Comparison of ENCODE assay signal across 24 cellular contexts in the genomic region with DNA sequence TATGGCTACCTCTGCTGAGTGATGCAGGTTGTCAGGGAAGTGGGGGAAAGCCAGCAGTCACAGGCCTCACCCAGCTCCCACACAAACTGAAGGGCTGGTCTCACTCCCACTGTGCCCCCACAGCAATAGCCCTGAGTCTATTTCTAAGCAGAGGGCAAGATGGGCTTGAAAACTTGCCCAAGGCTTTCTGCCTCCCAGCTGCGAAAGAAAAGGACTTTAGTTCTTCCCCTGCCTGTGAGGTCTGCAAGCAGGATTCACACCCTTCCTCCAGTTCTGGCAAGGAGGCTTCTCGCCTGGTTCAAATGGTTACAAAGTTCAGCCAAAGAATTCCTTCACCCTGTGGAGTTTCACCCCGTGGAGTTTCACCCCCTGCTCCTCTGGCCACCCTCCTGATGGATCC.
DNase-seq lines count a peak whose midpoint lies in the region; ATAC-seq and TF ChIP-seq lines count a peak whose summit lies in the region.
"Had no signal": no experiment of that assay in that cellular context is flagged by ENCODE, and none has a peak within 500 bp of the region (broad histone marks: within the 10 kb centered on the region; RNA-seq: fewer than 3 reads in every experiment).

No MANE protein-coding gene starts in this region.

- peaks cover 90% of the 10 kb centered on the region for H3K4me1 Mint-ChIP-seq in CD4-positive, alpha-beta T cell (ENCODE audit: low read depth)
- peaks cover 32 to 70% (median 34%) of the 10 kb centered on the region in 3 donors for H3K4me1 Mint-ChIP-seq in CD8-positive, alpha-beta memory T cell
- H3K4me1 Mint-ChIP-seq in activated T-helper 17 cell treated with anti-CD3 and anti-CD28 coated beads, Interleukin-2, amount 50 U/mL, for 72 hours = peaks cover 51% of the 10 kb centered on the region
- H3K4me1 Mint-ChIP-seq in naive thymus-derived CD8-positive, alpha-beta T cell = peaks cover 45 to 83% (median 72%) of the 10 kb centered on the region in 4 donors
- H3K4me1 Mint-ChIP-seq: GM23338 had no signal

- TF ChIP-seq CTCF in CD4-positive, alpha-beta T cell (IDR thresholded peaks at IDR 0.05) = no peak

- no peaks in the 10 kb centered on the region for H3K27me3 Mint-ChIP-seq in CD4-positive, alpha-beta T cell
- peaks cover 17 to 48% of the 10 kb centered on the region in 2 donors for H3K27me3 Mint-ChIP-seq in CD8-positive, alpha-beta memory T cell
- no peaks in the 10 kb centered on the region for H3K27me3 Mint-ChIP-seq in activated T-helper 17 cell treated with anti-CD3 and anti-CD28 coated beads, Interleukin-2, amount 50 U/mL, for 72 hours
- peaks cover 0 to 10% (median 0%) of the 10 kb centered on the region in 5 donors for H3K27me3 Mint-ChIP-seq in naive thymus-derived CD8-positive, alpha-beta T cell

- ATAC-seq in CD4-positive, alpha-beta T cell (ENCODE audit: poor library complexity) = no peak
- ATAC-seq in activated T-helper 17 cell treated with anti-CD3 and anti-CD28 coated beads, Interleukin-2, amount 50 U/mL, for 72 hours (replicated peaks) = no peak
- ATAC-seq in naive thymus-derived CD8-positive, alpha-beta T cell = no peak
- ATAC-seq: A549, GM23338 had no signal

- H3K9me3 ChIP-seq in CD4-positive, alpha-beta T cell (ENCODE audit: control insufficient read depth, low read length) = no peaks in the 10 kb centered on the region
- no peaks in the 10 kb centered on the region for H3K9me3 ChIP-seq in CD8-positive, alpha-beta memory T cell (ENCODE audit: low read length)
- H3K9me3 ChIP-seq: A549, HAP-1, SK-N-SH had no signal

- POLR2A ChIA-PET in CD4-positive, alpha-beta T cell (lab: Charles Lee) = interaction anchor here (1.1 to 2.3 kb wide), 3 partner anchors 28 to 73 kb away, joined by 3 to 14 read pairs (median 5); no protein-coding TSS in a partner anchor
- POLR2A ChIA-PET in CD8-positive, alpha-beta memory T cell (lab: Charles Lee) = no interaction called here
- POLR2A ChIA-PET in naive thymus-derived CD8-positive, alpha-beta T cell (lab: Charles Lee) = interaction anchor here (0.6 to 1.1 kb wide), 3 partner anchors 10 to 67 kb away, joined by 3 to 5 read pairs (median 3); no protein-coding TSS in a partner anchor

- H3K36me3 ChIP-seq in CD8-positive, alpha-beta memory T cell (ENCODE audit: insufficient read depth, low read length) = no peaks in the 10 kb centered on the region
- H3K36me3 ChIP-seq: HAP-1, Peyer's patch had no signal

- peaks cover 19% of the 10 kb centered on the region for H3K9me3 Mint-ChIP-seq in CD4-positive, alpha-beta T cell
- H3K9me3 Mint-ChIP-seq in CD8-positive, alpha-beta memory T cell = peaks cover 17 to 31% (median 28%) of the 10 kb centered on the region in 5 donors
- no peaks in the 10 kb centered on the region for H3K9me3 Mint-ChIP-seq in activated T-helper 17 cell treated with anti-CD3 and anti-CD28 coated beads, Interleukin-2, amount 50 U/mL, for 72 hours
- H3K9me3 Mint-ChIP-seq in naive thymus-derived CD8-positive, alpha-beta T cell = peaks cover 10 to 47% (median 35%) of the 10 kb centered on the region in 9 donors

- peak overlapping the region; percentile 31 for H3K27ac ChIP-seq in CD4-positive, alpha-beta T cell (ENCODE audit: low read depth, low read length)
- H3K27ac ChIP-seq in CD8-positive, alpha-beta memory T cell (ENCODE audit: low read depth, low read length) = no peak overlapping the region
- H3K27ac ChIP-seq: A549, KMS-11, Peyer's patch had no signal

- H3K4me1 ChIP-seq in CD8-positive, alpha-beta memory T cell (ENCODE audit: insufficient read depth, low read length) = peaks cover 48% of the 10 kb centered on the region
- H3K4me1 ChIP-seq: A549, HAP-1, Peyer's patch had no signal

- peaks cover 41% of the 10 kb centered on the region for H3K36me3 Mint-ChIP-seq in CD4-positive, alpha-beta T cell (ENCODE audit: low read depth)
- H3K36me3 Mint-ChIP-seq in CD8-positive, alpha-beta memory T cell = peaks cover 0 to 27% (median 3%) of the 10 kb centered on the region in 3 donors
- H3K36me3 Mint-ChIP-seq in activated T-helper 17 cell treated with anti-CD3 and anti-CD28 coated beads, Interleukin-2, amount 50 U/mL, for 72 hours (ENCODE audit: low read depth) = no peaks in the 10 kb centered on the region
- H3K36me3 Mint-ChIP-seq in naive thymus-derived CD8-positive, alpha-beta T cell = peaks cover 0 to 27% (median 26%) of the 10 kb centered on the region in 3 donors

- DNase-seq in CD4-positive, alpha-beta T cell = no peak
- no peak for DNase-seq in CD8-positive, alpha-beta memory T cell
- no peak for DNase-seq in naive thymus-derived CD8-positive, alpha-beta T cell
- no peak for DNase-seq in stimulated activated CD4-positive, alpha-beta T cell treated with anti-CD3 and anti-CD28 coated beads, Interleukin-2, amount 100 ng/mL, for 48 hours
- DNase-seq in NCI-H446 treated with DMSO at 0.1 percent for 48 hours (lab: John Stamatoyannopoulos, UW) (no peak), AG20443 (ENCODE audit: low spot score) (no peak)
- DNase-seq: C1 segment of cervical spinal cord, IMR-90, NCI-H1048, NCI-H1417, NCI-H1694, NCI-H2029 treated with DMSO at 0.1 percent for 48 hours, NCI-H2227 treated with DMSO at 0.1 percent for 48 hours, NCI-H510A, NCI-H69, OCI-M1, Peyer's patch, SK-N-SH, SW 1271 had no signal

- H3K27ac Mint-ChIP-seq in CD4-positive, alpha-beta T cell = peak overlapping the region; percentile 77
- peak overlapping the region in 3 of 8 donors; percentile 43 to 65 (median 57) for H3K27ac Mint-ChIP-seq in CD8-positive, alpha-beta memory T cell
- no peak overlapping the region for H3K27ac Mint-ChIP-seq in activated T-helper 17 cell treated with anti-CD3 and anti-CD28 coated beads, Interleukin-2, amount 50 U/mL, for 72 hours
- peak overlapping the region in 9 of 10 donors; percentile 63 to 93 (median 84) for H3K27ac Mint-ChIP-seq in naive thymus-derived CD8-positive, alpha-beta T cell
- H3K27ac Mint-ChIP-seq: GM23338 had no signal

- CTCF ChIA-PET in CD4-positive, alpha-beta T cell (lab: Charles Lee) = interaction anchor here (0.9 to 1.1 kb wide), 2 partner anchors 62 to 90 kb away, joined by 3 read pairs; no protein-coding TSS in a partner anchor
- CTCF ChIA-PET in CD8-positive, alpha-beta memory T cell (lab: Charles Lee) = no interaction called here

- intact Hi-C loops in CD4-positive, alpha-beta T cell (cut with DNase I, micrococcal nuclease) = loop anchor here in 1 of 2 experiments (2.0 kb wide), 2 partner anchors 38 to 40 kb away; no protein-coding TSS in a partner anchor

- H3K4me3 Mint-ChIP-seq in CD4-positive, alpha-beta T cell = peak overlapping the region; percentile 34
- H3K4me3 Mint-ChIP-seq in CD8-positive, alpha-beta memory T cell = peak overlapping the region in 5 of 7 donors; percentile 5 to 69 (median 18)
- peak overlapping the region; percentile 45 for H3K4me3 Mint-ChIP-seq in activated T-helper 17 cell treated with anti-CD3 and anti-CD28 coated beads, Interleukin-2, amount 50 U/mL, for 72 hours
- peak overlapping the region in 9 of 10 donors; percentile 29 to 82 (median 65) for H3K4me3 Mint-ChIP-seq in naive thymus-derived CD8-positive, alpha-beta T cell
- H3K4me3 Mint-ChIP-seq: GM23338 had no signal

- H3K27me3 ChIP-seq in CD4-positive, alpha-beta T cell (ENCODE audit: control insufficient read depth, insufficient read depth, low read length) = no peaks in the 10 kb centered on the region
- H3K27me3 ChIP-seq in CD8-positive, alpha-beta memory T cell (ENCODE audit: insufficient read depth, low read length, poor library complexity, severe bottlenecking) = no peaks in the 10 kb centered on the region
- H3K27me3 ChIP-seq: Peyer's patch had no signal

- peak overlapping the region; percentile 49 for H3K4me3 ChIP-seq in CD8-positive, alpha-beta memory T cell (ENCODE audit: low read length)
- H3K4me3 ChIP-seq: A549, GM23338, HAP-1, Peyer's patch had no signal
